ENCODE assay signal across 1 cellular context in genomic region chr10:33106767-33107166, GRCh38.
TF ChIP-seq lines count a peak whose summit lies in the region.

No MANE protein-coding gene starts in this region.

TF ChIP-seq in GM12878, 131 proteins besides CTCF, POLR2A, EP300 and RAD21:
- TF ChIP-seq KDM1A (IDR thresholded peaks at IDR 0.05; ENCODE audit: borderline replicate concordance), result no peak
- no peak for TF ChIP-seq NR2C1 (IDR thresholded peaks at IDR 0.05)
- no peak for TF ChIP-seq ZBTB4 (CRISPR knock-in tag; IDR thresholded peaks at IDR 0.05)
- TF ChIP-seq NRF1 (conservative IDR thresholded peaks at IDR 0.05; ENCODE audit: low read depth, low read length), result no peak
- no peak for TF ChIP-seq NFYA (IDR thresholded peaks at IDR 0.05; ENCODE audit: borderline replicate concordance, low read depth, low read length)
- no peak for TF ChIP-seq USF1 (IDR thresholded peaks at IDR 0.05; ENCODE audit: borderline replicate concordance, extremely low read length, insufficient read depth, low read depth, low read length)
- no peak for TF ChIP-seq TARDBP (IDR thresholded peaks at IDR 0.05; ENCODE audit: borderline replicate concordance)
- TF ChIP-seq BCL11A (IDR thresholded peaks at IDR 0.05; ENCODE audit: low read depth, low read length), result no peak
- TF ChIP-seq IRF3 (IDR thresholded peaks at IDR 0.05), result no peak
- no peak for TF ChIP-seq SMAD1 (IDR thresholded peaks at IDR 0.05; ENCODE audit: low read depth, partially characterized antibody)
- TF ChIP-seq CREB1 (IDR thresholded peaks at IDR 0.05; ENCODE audit: low read depth), result no peak
- no peak for TF ChIP-seq SMAD5 (IDR thresholded peaks at IDR 0.05; ENCODE audit: low read depth)
- TF ChIP-seq BMI1 (IDR thresholded peaks at IDR 0.05; ENCODE audit: borderline replicate concordance), result no peak
- TF ChIP-seq ELK1 (IDR thresholded peaks at IDR 0.05; ENCODE audit: low read depth, low read length), result no peak
- no peak for TF ChIP-seq MAX (IDR thresholded peaks at IDR 0.05; ENCODE audit: low read depth, low read length)
- TF ChIP-seq BRCA1 (IDR thresholded peaks at IDR 0.05; ENCODE audit: low read depth, low read length), result no peak
- no peak for TF ChIP-seq IKZF2 (IDR thresholded peaks at IDR 0.05)
- TF ChIP-seq SMC3 (IDR thresholded peaks at IDR 0.05; ENCODE audit: borderline replicate concordance, low read length), result no peak
